Comparison of ENCODE assay signal across 19 cellular contexts in genomic region chr6:16840725-16841124, GRCh38.
A peak's percentile ranks its signal among the peaks of the same experiment; 100 is the strongest.
DNase-seq lines count a peak whose midpoint lies in the region; ATAC-seq and TF ChIP-seq lines count a peak whose summit lies in the region.
"Had no signal": no experiment of that assay in that cellular context is flagged by ENCODE, and none has a peak within 500 bp of the region (broad histone marks: within the 10 kb centered on the region; RNA-seq: fewer than 3 reads in every experiment).

No MANE protein-coding gene starts in this region.

- ATAC-seq in GM19351 (IDR thresholded peaks at IDR 0.05; ENCODE audit: unreplicated experiment) (peak; percentile 47), HG03432 (IDR thresholded peaks at IDR 0.05; ENCODE audit: unreplicated experiment) (peak; percentile 49), HG02571 (IDR thresholded peaks at IDR 0.05; ENCODE audit: unreplicated experiment) (no peak)
- ATAC-seq: A549, T-cell had no signal

- DNase-seq in GM06990 (ENCODE audit: extremely low read depth, insufficient read length), result peak; percentile 55
- DNase-seq in inferior parietal cortex (ENCODE audit: extremely low spot score), result peak; percentile 54
- no peak for DNase-seq in NCI-H187 treated with DMSO at 0.1 percent for 48 hours (lab: John Stamatoyannopoulos, UW)
- DNase-seq in NCI-H1436 (lab: John Stamatoyannopoulos, UW), result no peak
- no peak for DNase-seq in stimulated activated CD4-positive, alpha-beta T cell treated with anti-CD3 and anti-CD28 coated beads, Interleukin-4, amount 100 ng/mL, for 1 hour
- DNase-seq: activated CD4-positive, CD25-positive, alpha-beta regulatory T cell; CD4-positive, alpha-beta T cell; erythroblast; glutamatergic neuron; KBM-7; midbrain; NCI-H1092 treated with DMSO at 0.1 percent for 48 hours; NCI-H2171 treated with DMSO at 0.1 percent for 48 hours; T-cell had no signal

- H3K27me3 ChIP-seq in GM06990 (replicated peaks; ENCODE audit: control insufficient read depth, insufficient read depth, low read length), result no peaks in the 10 kb centered on the region
- H3K27me3 ChIP-seq: tibial nerve had no signal

- TF ChIP-seq CTCF in GM06990 (IDR thresholded peaks at IDR 0.05; ENCODE audit: insufficient read depth, low read length, poor library complexity, severe bottlenecking), result no peak

- no peaks in the 10 kb centered on the region for H3K36me3 ChIP-seq in GM06990 (ENCODE audit: control insufficient read depth, insufficient read depth, low read length)
- H3K36me3 ChIP-seq: tibial nerve had no signal

- no peak overlapping the region for H3K4me3 ChIP-seq in GM06990 (replicated peaks; ENCODE audit: low read depth, low read length)
- H3K4me3 ChIP-seq: A549, tibial nerve had no signal

Comparison
In these comparisons a context has a peak if more than half of its experiments do, and no peak if none do; other contexts are left out.
1. DNase-seq: peak in GM06990 (single experiment) and inferior parietal cortex (single experiment); none in NCI-H187 treated with DMSO at 0.1 percent for 48 hours (single experiment), NCI-H1436 (single experiment) and stimulated activated CD4-positive, alpha-beta T cell treated with anti-CD3 and anti-CD28 coated beads, Interleukin-4, amount 100 ng/mL, for 1 hour (single experiment).